8 cellular contexts compared by ENCODE assay signal in genomic region chr12:79127268-79127895, GRCh38.
DNase-seq lines count a peak whose midpoint lies in the region; ATAC-seq, FAIRE-seq and TF ChIP-seq lines count a peak whose summit lies in the region.

No MANE protein-coding gene starts in this region.

- H3K9me1 ChIP-seq in keratinocyte (ENCODE audit: control insufficient read depth, extremely low read depth, insufficient read depth, low read length), result no peaks in the 10 kb centered on the region

- no peaks in the 10 kb centered on the region for H3K9me3 ChIP-seq in keratinocyte (ENCODE audit: control insufficient read depth, low read depth, low read length)

- H3K4me2 ChIP-seq in keratinocyte (ENCODE audit: control insufficient read depth, extremely low read depth, insufficient read depth, low read depth, low read length), result no peak overlapping the region

- TF ChIP-seq CTCF in keratinocyte (optimal IDR thresholded peaks at IDR 0.05 in 1 of 3, IDR thresholded peaks at IDR 0.05 in 1 of 3, conservative IDR thresholded peaks at IDR 0.05 in 1 of 3; ENCODE audit: extremely low read depth in 1 of 3, insufficient read depth in 2 of 3, low read length in 3 of 3), result no peak

- ATAC-seq in GM18511 (IDR thresholded peaks at IDR 0.05; ENCODE audit: unreplicated experiment), result peak; percentile 97
- ATAC-seq in HG02623 (IDR thresholded peaks at IDR 0.05; ENCODE audit: unreplicated experiment), result peak; percentile 98

- dilution Hi-C loops in keratinocyte (cut with MboI; ENCODE audit: extremely low pct_ligation_motif_present, low sequenced_read_pairs), result no loop called here

- no peak overlapping the region for H3K4me3 ChIP-seq in keratinocyte (ENCODE audit: control insufficient read depth in 2 of 3, extremely low read depth in 1 of 3, insufficient read depth in 2 of 3, low read depth in 1 of 3, low read length in 3 of 3)

- H3K79me2 ChIP-seq in keratinocyte (ENCODE audit: control insufficient read depth, insufficient read depth, low read length), result no peaks in the 10 kb centered on the region

- H4K20me1 ChIP-seq in keratinocyte (ENCODE audit: control insufficient read depth, extremely low read depth, insufficient read depth, low read length), result no peaks in the 10 kb centered on the region

- DNase-seq in NCI-H460 (ENCODE audit: extremely low read depth, low read depth) (peak; percentile 6), keratinocyte (ENCODE audit: low read depth, low spot score) (no peak), NCI-H146 (lab: John Stamatoyannopoulos, UW) (no peak), pons (ENCODE audit: low spot score) (no peak), cerebellar cortex (ENCODE audit: low spot score) (no peak), cerebellar nuclear complex (lab: John Stamatoyannopoulos, UW) (no peak)

- peak; percentile 62 for FAIRE-seq in keratinocyte (lab: Jason Lieb, UNC)

- H3K9ac ChIP-seq in keratinocyte (ENCODE audit: control insufficient read depth, extremely low read depth, insufficient read depth, low read length), result no peak overlapping the region

- H3K27ac ChIP-seq in keratinocyte (ENCODE audit: control insufficient read depth, insufficient read depth, low read length), result no peak overlapping the region

- H3K27me3 ChIP-seq in keratinocyte (ENCODE audit: control insufficient read depth, extremely low read depth, insufficient read depth, low read length), result no peaks in the 10 kb centered on the region

- no peaks in the 10 kb centered on the region for H3K36me3 ChIP-seq in keratinocyte (ENCODE audit: control insufficient read depth in 2 of 2, extremely low read depth in 1 of 2, insufficient read depth in 2 of 2, low read length in 2 of 2)

- no peak overlapping the region for H2AFZ ChIP-seq in keratinocyte (ENCODE audit: control insufficient read depth, low read length)

- no peaks in the 10 kb centered on the region for H3K4me1 ChIP-seq in keratinocyte (ENCODE audit: control insufficient read depth, extremely low read depth, insufficient read depth, low read length)
